In the genomic region with DNA sequence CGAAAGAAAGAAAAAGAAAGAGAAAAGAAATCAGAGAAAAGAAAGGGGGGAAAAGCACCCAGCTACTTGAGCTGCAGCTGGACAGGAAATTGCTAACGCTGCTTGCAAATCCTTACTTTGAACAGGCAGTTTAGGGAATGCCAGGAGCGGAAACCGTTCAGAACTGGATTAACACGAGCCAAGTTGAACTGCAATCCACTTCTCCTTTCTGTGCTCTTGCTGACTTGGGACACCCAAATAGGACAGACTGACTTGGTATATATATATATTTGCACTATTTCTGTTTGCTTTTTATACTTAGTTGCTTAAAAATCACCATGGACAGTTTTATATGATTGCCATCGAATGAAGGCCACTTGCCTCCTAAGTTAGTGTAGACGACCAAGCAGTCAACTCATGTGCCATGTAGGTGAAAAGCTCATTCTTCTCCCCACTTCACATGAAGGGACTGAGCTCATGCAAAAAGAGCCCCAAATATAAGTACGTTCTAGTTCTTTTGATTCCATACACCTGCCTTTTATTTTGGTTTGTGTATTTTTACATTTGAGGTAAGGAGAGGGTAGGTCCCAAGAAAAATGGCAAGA, we compare ENCODE assay signal across 8 cellular contexts. TPM values are rescaled to one million over a fixed set of nuclear protein-coding genes. Genes with fewer than 3 reads are reported as not detected.
DNase-seq lines count a peak whose midpoint lies in the region; ATAC-seq and TF ChIP-seq lines count a peak whose summit lies in the region.

No MANE protein-coding gene starts in this region.

- H3K27ac ChIP-seq in PC-3 (ENCODE audit: low read length), result peak overlapping the region; percentile 37
- H3K27ac ChIP-seq in naive thymus-derived CD4-positive, alpha-beta T cell (ENCODE audit: low read depth, low read length), result no peak overlapping the region

- H3K36me3 Mint-ChIP-seq in naive thymus-derived CD4-positive, alpha-beta T cell, result peaks cover 0 to 47% (median 0%) of the 10 kb centered on the region in 5 donors

- no TSS peak for BruUV-seq in PC-3 (replicated peaks; lab: Mats Ljungman, UMichigan)

- DNase-seq in GM03348 (ENCODE audit: low spot score), result peak; percentile 44
- peak; percentile 56 for DNase-seq in PC-3
- peak; percentile 97 for DNase-seq in dermis blood vessel endothelial cell
- DNase-seq in naive thymus-derived CD4-positive, alpha-beta T cell, result no peak
- DNase-seq in kidney tubule cell (ENCODE audit: low spot score), result no peak
- no peak for DNase-seq in NCI-H526 treated with DMSO at 0.1 percent for 48 hours (lab: John Stamatoyannopoulos, UW)

- POLR2A ChIA-PET in PC-3 (lab: Charles Lee; ENCODE audit: unreplicated experiment), result interaction anchor here (0.5 to 0.7 kb wide), 5 partner anchors 78 to 363 kb away, joined by 3 to 9 read pairs (median 3); no protein-coding TSS in a partner anchor
- POLR2A ChIA-PET in naive thymus-derived CD4-positive, alpha-beta T cell (lab: Charles Lee), result interaction anchor here (1.2 kb wide), 1 partner anchor 8 kb away, joined by 3 read pairs; no protein-coding TSS in a partner anchor

- H3K4me3 ChIP-seq in PC-3 (ENCODE audit: low read length), result peak overlapping the region; percentile 39
- H3K4me3 ChIP-seq in naive thymus-derived CD4-positive, alpha-beta T cell (ENCODE audit: low read length), result peak overlapping the region; percentile 4

- H3K9me3 ChIP-seq in PC-3 (ENCODE audit: low read length), result no peaks in the 10 kb centered on the region
- no peaks in the 10 kb centered on the region for H3K9me3 ChIP-seq in naive thymus-derived CD4-positive, alpha-beta T cell (ENCODE audit: control insufficient read depth in 2 of 3, low read length in 3 of 3)

- peaks cover 41% of the 10 kb centered on the region for H3K36me3 ChIP-seq in PC-3 (ENCODE audit: low read depth, low read length)
- H3K36me3 ChIP-seq in naive thymus-derived CD4-positive, alpha-beta T cell (ENCODE audit: control insufficient read depth in 2 of 3, insufficient read depth in 3 of 3, low read length in 3 of 3), result no peaks in the 10 kb centered on the region

- H3K27me3 Mint-ChIP-seq in naive thymus-derived CD4-positive, alpha-beta T cell, result no peaks in the 10 kb centered on the region

- peaks cover 0 to 3% (median 0%) of the 10 kb centered on the region in 11 donors for H3K9me3 Mint-ChIP-seq in naive thymus-derived CD4-positive, alpha-beta T cell

- peak overlapping the region in 1 of 9 donors; percentile 83 for H3K27ac Mint-ChIP-seq in naive thymus-derived CD4-positive, alpha-beta T cell

- H3K27me3 ChIP-seq in PC-3 (ENCODE audit: low read length), result no peaks in the 10 kb centered on the region
- H3K27me3 ChIP-seq in naive thymus-derived CD4-positive, alpha-beta T cell (ENCODE audit: control insufficient read depth in 2 of 2, insufficient read depth in 2 of 2, low read length in 2 of 2), result no peaks in the 10 kb centered on the region

- no peak overlapping the region for H2AFZ ChIP-seq in PC-3 (ENCODE audit: low read length)

- CTCF ChIA-PET in PC-3 (lab: Charles Lee), result interaction anchor here (1.0 to 1.1 kb wide), 2 partner anchors 328 to 329 kb away, joined by 3 to 4 read pairs; no protein-coding TSS in a partner anchor
- CTCF ChIA-PET in naive thymus-derived CD4-positive, alpha-beta T cell (lab: Charles Lee), result interaction anchor here (1.0 kb wide), 1 partner anchor 327 kb away, joined by 3 read pairs; no protein-coding TSS in a partner anchor

- peaks cover 9% of the 10 kb centered on the region for H3F3A ChIP-seq in PC-3 (ENCODE audit: low read length, unreplicated experiment)

- intact Hi-C loops in PC-3 (cut with micrococcal nuclease), result loop anchor here (1.0 to 5.0 kb wide), 8 partner anchors 80 to 328 kb away; no protein-coding TSS in a partner anchor
- intact Hi-C loops in naive thymus-derived CD4-positive, alpha-beta T cell (cut with micrococcal nuclease), result loop anchor here in 1 of 2 donors (1.0 kb wide), 2 partner anchors 13 to 102 kb away; no protein-coding TSS in a partner anchor

- peak overlapping the region; percentile 91 for H3K4me2 ChIP-seq in PC-3 (ENCODE audit: low read length)

- TF ChIP-seq CTCF in PC-3 (conservative IDR thresholded peaks at IDR 0.05; ENCODE audit: low read depth, low read length), result no peak

- no peak overlapping the region for H3K9ac ChIP-seq in PC-3 (ENCODE audit: low read length)

- H3K9me2 ChIP-seq in PC-3 (replicated peaks; ENCODE audit: low read length), result no peaks in the 10 kb centered on the region

- peaks cover 37% of the 10 kb centered on the region for H3K4me1 ChIP-seq in PC-3 (ENCODE audit: insufficient read depth, low read length)
- H3K4me1 ChIP-seq in naive thymus-derived CD4-positive, alpha-beta T cell (ENCODE audit: control insufficient read depth in 2 of 2, insufficient read depth in 2 of 2, low read length in 2 of 2), result peaks cover 26 to 43% of the 10 kb centered on the region in 2 donors

- H3K4me1 Mint-ChIP-seq in naive thymus-derived CD4-positive, alpha-beta T cell, result peaks cover 24 to 64% (median 36%) of the 10 kb centered on the region in 7 donors

- H4K20me1 ChIP-seq in PC-3 (ENCODE audit: low read length), result peaks cover 49% of the 10 kb centered on the region

- peaks cover 52% of the 10 kb centered on the region for H3K79me2 ChIP-seq in PC-3 (ENCODE audit: low read length)

- peak overlapping the region in 9 of 10 donors; percentile 1 to 98 (median 38) for H3K4me3 Mint-ChIP-seq in naive thymus-derived CD4-positive, alpha-beta T cell

- ATAC-seq in HG02840 (IDR thresholded peaks at IDR 0.05; ENCODE audit: low FRiP score, unreplicated experiment), result peak; percentile 2
- ATAC-seq in PC-3, result peak; percentile 39
- peak; percentile 24 for ATAC-seq in naive thymus-derived CD4-positive, alpha-beta T cell
- ATAC-seq in GM19463 (IDR thresholded peaks at IDR 0.05; ENCODE audit: unreplicated experiment), result no peak

RNA-seq across cellular contexts. Expression of a gene that starts 5.5 kb away (rescaled TPM):
- total RNA-seq in PC-3 (2014; rRNA removed) (184 and 244 TPM in 2 replicates), dermis blood vessel endothelial cell (309 and 317 TPM in 2 replicates)
- 100 to 1,000 TPM in 1 of 5 experiments, 10 to 100 TPM in 2, 1 to 10 TPM in 2; 2.7 to 225 (median 33.8) TPM for total RNA-seq in naive thymus-derived CD4-positive, alpha-beta T cell
- 1 to 10 TPM in 1 of 2 donors, under 1 TPM in 1; 0.45 to 1.1 TPM for polyA plus RNA-seq in naive thymus-derived CD4-positive, alpha-beta T cell

Comparison
In these comparisons a context has a peak if more than half of its experiments do, and no peak if none do; other contexts are left out.
1. DNase-seq: peak in GM03348 (single experiment), PC-3 (single experiment) and dermis blood vessel endothelial cell (single experiment); none in naive thymus-derived CD4-positive, alpha-beta T cell (0 of 9), kidney tubule cell (single experiment) and NCI-H526 treated with DMSO at 0.1 percent for 48 hours (single experiment).